ENCODE assay signal across 8 cellular contexts in the genomic region with DNA sequence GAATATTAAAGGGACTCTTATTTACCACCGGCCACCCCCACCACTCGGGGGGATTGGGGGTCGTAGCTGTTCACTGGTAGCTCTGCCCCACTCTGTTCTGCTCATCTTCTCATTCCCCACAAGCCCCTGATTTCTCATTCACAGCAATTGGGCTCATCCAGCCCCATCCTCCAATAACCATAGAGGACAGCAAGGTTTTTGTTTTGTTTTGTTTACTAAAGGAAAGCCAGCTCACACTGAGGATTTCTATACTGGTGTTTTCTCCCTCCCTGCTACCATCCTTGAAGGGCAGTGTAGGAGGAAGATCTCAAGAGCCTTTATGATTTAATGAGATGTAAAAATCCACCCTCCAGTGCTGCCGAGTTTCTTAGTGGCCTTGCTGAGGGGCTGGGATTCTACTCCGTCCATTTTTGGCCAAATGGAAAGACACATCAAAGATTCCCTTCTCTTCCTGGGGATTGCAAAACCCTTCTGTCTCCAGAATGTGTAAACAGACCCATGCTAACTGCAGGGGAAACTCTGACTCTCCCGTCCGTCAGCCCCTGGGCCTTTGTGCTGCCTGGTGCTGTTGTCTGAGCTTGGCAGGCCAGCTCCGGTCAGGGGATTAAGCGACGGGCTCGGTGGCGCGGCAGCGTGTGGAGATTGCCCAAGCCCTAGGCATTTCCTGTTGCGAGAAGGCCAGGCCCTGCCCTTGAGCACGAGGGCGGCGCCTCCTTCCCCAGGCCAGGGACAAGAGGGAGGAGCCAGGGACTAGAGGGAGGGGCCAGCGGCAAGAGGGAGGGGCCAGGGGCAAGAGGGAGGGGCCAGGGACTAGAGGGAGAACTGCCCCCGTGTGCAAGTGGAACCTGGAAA.
DNase-seq lines count a peak whose midpoint lies in the region; ATAC-seq, FAIRE-seq and TF ChIP-seq lines count a peak whose summit lies in the region.

No MANE protein-coding gene starts in this region.

- H3K27ac ChIP-seq in cingulate gyrus (ENCODE audit: low read depth, low read length), result peak overlapping the region; percentile 65
- peak overlapping the region; percentile 36 for H3K27ac ChIP-seq in keratinocyte (ENCODE audit: control insufficient read depth, insufficient read depth, low read length)

- dilution Hi-C loops in keratinocyte (cut with MboI; ENCODE audit: extremely low pct_ligation_motif_present, low sequenced_read_pairs), result no loop called here

- ATAC-seq in GM18519 (IDR thresholded peaks at IDR 0.05; ENCODE audit: low FRiP score, unreplicated experiment) (peak; percentile 67), HG03159 (IDR thresholded peaks at IDR 0.05; ENCODE audit: unreplicated experiment) (no peak)

- no peaks in the 10 kb centered on the region for H3K9me3 ChIP-seq in keratinocyte (ENCODE audit: control insufficient read depth, low read depth, low read length)

- no peaks in the 10 kb centered on the region for H3K79me2 ChIP-seq in keratinocyte (ENCODE audit: control insufficient read depth, insufficient read depth, low read length)

- H3K4me2 ChIP-seq in keratinocyte (ENCODE audit: control insufficient read depth, extremely low read depth, insufficient read depth, low read depth, low read length), result peak overlapping the region; percentile 35

- in situ Hi-C loops in ACHN (cut with HindIII; ENCODE audit: low pct_ligation_motif_present, low pct_unique_long_range_greater_than_20kb, low sequenced_read_pairs), result no loop called here

- no peak overlapping the region for H3K9ac ChIP-seq in keratinocyte (ENCODE audit: control insufficient read depth, extremely low read depth, insufficient read depth, low read length)

- H3K4me1 ChIP-seq in keratinocyte (ENCODE audit: control insufficient read depth, extremely low read depth, insufficient read depth, low read length), result peaks cover 23% of the 10 kb centered on the region

- H2AFZ ChIP-seq in keratinocyte (ENCODE audit: control insufficient read depth, low read length), result peak overlapping the region; percentile 80

- no peak for TF ChIP-seq CTCF in keratinocyte (optimal IDR thresholded peaks at IDR 0.05 in 1 of 3, IDR thresholded peaks at IDR 0.05 in 1 of 3, conservative IDR thresholded peaks at IDR 0.05 in 1 of 3; ENCODE audit: extremely low read depth in 1 of 3, insufficient read depth in 2 of 3, low read length in 3 of 3)

- H3K9me1 ChIP-seq in keratinocyte (ENCODE audit: control insufficient read depth, extremely low read depth, insufficient read depth, low read length), result no peaks in the 10 kb centered on the region

- H3K36me3 ChIP-seq in keratinocyte (ENCODE audit: control insufficient read depth in 2 of 2, extremely low read depth in 1 of 2, insufficient read depth in 2 of 2, low read length in 2 of 2), result peaks cover 1 to 3% of the 10 kb centered on the region in 2 experiments

- FAIRE-seq in keratinocyte (lab: Jason Lieb, UNC), result no peak

- H3K4me3 ChIP-seq in keratinocyte (ENCODE audit: control insufficient read depth in 2 of 3, extremely low read depth in 1 of 3, insufficient read depth in 2 of 3, low read depth in 1 of 3, low read length in 3 of 3), result peak overlapping the region in 1 of 3 experiments; percentile 30

- H3K27me3 ChIP-seq in keratinocyte (ENCODE audit: control insufficient read depth, extremely low read depth, insufficient read depth, low read length), result no peaks in the 10 kb centered on the region

- DNase-seq in NCI-H82 (lab: John Stamatoyannopoulos, UW), result peak; percentile 98
- DNase-seq in keratinocyte (ENCODE audit: low read depth, low spot score), result peak; percentile 23
- DNase-seq in stimulated activated CD8-positive, alpha-beta memory T cell treated with anti-CD3 and anti-CD28 coated beads, Interleukin-4, amount 100 ng/mL, for 48 hours, result peak; percentile 42
- DNase-seq in activated CD4-positive, CD25-positive, alpha-beta regulatory T cell (lab: John Stamatoyannopoulos, UW), result no peak
- DNase-seq in ACHN, result no peak

- H4K20me1 ChIP-seq in keratinocyte (ENCODE audit: control insufficient read depth, extremely low read depth, insufficient read depth, low read length), result no peaks in the 10 kb centered on the region

Comparison
In these comparisons a context has a peak if more than half of its experiments do, and no peak if none do; other contexts are left out.
1. DNase-seq: peak in NCI-H82 (single experiment), keratinocyte (single experiment) and stimulated activated CD8-positive, alpha-beta memory T cell treated with anti-CD3 and anti-CD28 coated beads, Interleukin-4, amount 100 ng/mL, for 48 hours (single experiment); none in activated CD4-positive, CD25-positive, alpha-beta regulatory T cell (0 of 4) and ACHN (single experiment).